Comparison of ENCODE assay signal across 25 cellular contexts in the genomic region with DNA sequence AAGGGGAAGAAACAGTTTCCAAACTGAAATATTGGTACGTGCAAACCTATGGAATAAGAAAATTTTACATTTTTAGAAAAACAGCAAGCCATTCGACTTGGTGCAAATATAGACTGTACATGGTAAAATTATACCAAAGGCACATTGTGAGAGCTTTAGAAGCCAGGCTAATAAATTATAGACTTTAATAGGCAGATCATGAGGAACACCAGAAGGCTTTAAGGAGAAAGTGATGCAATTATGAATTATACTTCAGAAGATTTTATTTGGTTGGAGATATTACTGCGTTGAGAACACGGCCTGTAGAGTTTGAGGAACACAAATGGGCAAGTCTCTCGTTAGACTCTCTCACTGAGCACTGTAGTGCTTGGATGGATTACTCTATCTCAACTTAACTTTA.
"Had no signal": no experiment of that assay in that cellular context is flagged by ENCODE, and none has a peak within 500 bp of the region (broad histone marks: within the 10 kb centered on the region; RNA-seq: fewer than 3 reads in every experiment).

No MANE protein-coding gene starts in this region.

- H3K27me3 ChIP-seq: MG63, SJSA1 had no signal

- H3K4me3 ChIP-seq: MG63, SJSA1 had no signal

- H3K27ac ChIP-seq: SJSA1 had no signal

- H3K4me2 ChIP-seq: SK-N-SH had no signal

- H3K9me3 ChIP-seq: MG63, SK-N-SH had no signal

- FAIRE-seq: HepG2, RCC 7860 had no signal

- H3K36me3 ChIP-seq: MG63, SJSA1 had no signal

- ATAC-seq: HepG2 had no signal

- H3K9ac ChIP-seq: SK-N-SH had no signal

- H3K4me1 ChIP-seq: SJSA1 had no signal

- DNase-seq: IMR-90, Karpas-422, KG1, MG63, NCI-H1092, NCI-H1105 treated with DMSO at 0.1 percent for 48 hours, NCI-H1417 treated with DMSO at 0.1 percent for 48 hours, NCI-H146, NCI-H1694 treated with DMSO at 0.1 percent for 48 hours, NCI-H1930, NCI-H2081, NCI-H2107, NCI-H2227 treated with DMSO at 0.1 percent for 48 hours, NCI-H446, NCI-H510A, NCI-H524 treated with DMSO at 0.1 percent for 48 hours, NCI-H69, NCI-H774, Right ventricle myocardium superior, RPMI8226, SIG-M5, SK-N-SH had no signal
